8 cellular contexts compared by ENCODE assay signal in genomic region chr7:74231232-74231590, GRCh38. TPM values are rescaled to one million over a fixed set of nuclear protein-coding genes. Genes with fewer than 3 reads are reported as not detected.
DNase-seq lines count a peak whose midpoint lies in the region; ATAC-seq, FAIRE-seq and TF ChIP-seq lines count a peak whose summit lies in the region.

No MANE protein-coding gene starts in this region.

- H3K9me3 Mint-ChIP-seq in activated naive CD8-positive, alpha-beta T cell treated with anti-CD3 and anti-CD28 coated beads, Interleukin-2, amount 10 ng/mL, durations not matched to agents 7 days and 5 days: no peaks in the 10 kb centered on the region

- H3K4me2 ChIP-seq in DOHH2 (ENCODE audit: low read length): peak overlapping the region; percentile 46
- H3K4me2 ChIP-seq in hepatocyte: no peak overlapping the region

- ATAC-seq in HG02943 (IDR thresholded peaks at IDR 0.05; ENCODE audit: low read depth, unreplicated experiment) (peak; percentile 69), gastrocnemius medialis (no peak)
- peak; percentile 41 for ATAC-seq in activated naive CD8-positive, alpha-beta T cell treated with anti-CD3 and anti-CD28 coated beads, Interleukin-2, amount 10 ng/mL, durations not matched to agents 7 days and 5 days (ENCODE audit: low read depth)

- no peak for TF ChIP-seq POLR2A in gastrocnemius medialis (IDR thresholded peaks at IDR 0.05)

- H3K79me2 ChIP-seq in DOHH2 (ENCODE audit: control insufficient read depth, low read length) (peaks cover 24% of the 10 kb centered on the region), hepatocyte (no peaks in the 10 kb centered on the region)

- no peak overlapping the region for H2AFZ ChIP-seq in hepatocyte

- H3K36me3 Mint-ChIP-seq in activated naive CD8-positive, alpha-beta T cell treated with anti-CD3 and anti-CD28 coated beads, Interleukin-2, amount 10 ng/mL, durations not matched to agents 7 days and 5 days: peaks cover 44% of the 10 kb centered on the region

- peak overlapping the region; percentile 21 for H3K4me3 ChIP-seq in DOHH2 (ENCODE audit: low read length)
- H3K4me3 ChIP-seq in A673 (ENCODE audit: low read depth, low read length, poor library complexity, severe bottlenecking): no peak overlapping the region
- no peak overlapping the region for H3K4me3 ChIP-seq in gastrocnemius medialis
- no peak overlapping the region for H3K4me3 ChIP-seq in hepatocyte

- TF ChIP-seq CTCF in DOHH2 (IDR thresholded peaks at IDR 0.05; ENCODE audit: low read depth, low read length, poor library complexity, severe bottlenecking) (no peak), A673 (conservative IDR thresholded peaks at IDR 0.05; ENCODE audit: low read depth, low read length) (no peak), gastrocnemius medialis (IDR thresholded peaks at IDR 0.05 in 4 of 5, conservative IDR thresholded peaks at IDR 0.05 in 1 of 5) (no peak), hepatocyte (IDR thresholded peaks at IDR 0.05; ENCODE audit: poor library complexity) (no peak)

- H3K36me3 ChIP-seq in DOHH2 (ENCODE audit: control insufficient read depth, low read length): peaks cover 88% of the 10 kb centered on the region
- H3K36me3 ChIP-seq in A673 (ENCODE audit: insufficient read depth, low read length, poor library complexity, severe bottlenecking): peaks cover 59% of the 10 kb centered on the region
- H3K36me3 ChIP-seq in gastrocnemius medialis: peaks cover 0 to 50% of the 10 kb centered on the region in 2 donors
- H3K36me3 ChIP-seq in hepatocyte (replicated peaks; ENCODE audit: insufficient read depth, low read depth): no peaks in the 10 kb centered on the region

- CTCF ChIA-PET in A673 (lab: Charles Lee): no interaction called here

- peak; percentile 93 for FAIRE-seq in GM19239 (lab: Jason Lieb, UNC)

- H3K9me2 ChIP-seq in DOHH2 (replicated peaks; ENCODE audit: control insufficient read depth, low read length): no peaks in the 10 kb centered on the region
- H3K9me2 ChIP-seq in hepatocyte (replicated peaks; ENCODE audit: insufficient read depth): no peaks in the 10 kb centered on the region

- 99% methylated on average over 12 of the region's 12 CpGs for WGBS in hepatocyte (ENCODE audit: low lambda C conversion rate, missing lambda C conversion rate)

- H3K4me1 Mint-ChIP-seq in activated naive CD8-positive, alpha-beta T cell treated with anti-CD3 and anti-CD28 coated beads, Interleukin-2, amount 10 ng/mL, durations not matched to agents 7 days and 5 days: peaks cover 18% of the 10 kb centered on the region

- POLR2A ChIA-PET in activated naive CD8-positive, alpha-beta T cell treated with anti-CD3 and anti-CD28 coated beads, Interleukin-2, amount 10 ng/mL, durations not matched to agents 7 days and 5 days (lab: Charles Lee): interaction anchor here (1.0 to 1.3 kb wide), 2 partner anchors 13 to 21 kb away, joined by 4 to 9 read pairs; no protein-coding TSS in a partner anchor
- POLR2A ChIA-PET in A673 (lab: Charles Lee; ENCODE audit: low non-redundant PET): no interaction called here

- intact Hi-C loops in A673 (cut with micrococcal nuclease; ENCODE audit: unreplicated experiment): no loop called here
- intact Hi-C loops in gastrocnemius medialis (cut with DNase I; ENCODE audit: low total_unique reads): no loop called here

- no peaks in the 10 kb centered on the region for H3K27me3 Mint-ChIP-seq in activated naive CD8-positive, alpha-beta T cell treated with anti-CD3 and anti-CD28 coated beads, Interleukin-2, amount 10 ng/mL, durations not matched to agents 7 days and 5 days

- H3K27ac Mint-ChIP-seq in activated naive CD8-positive, alpha-beta T cell treated with anti-CD3 and anti-CD28 coated beads, Interleukin-2, amount 10 ng/mL, durations not matched to agents 7 days and 5 days: peak overlapping the region; percentile 68

- peaks cover 63% of the 10 kb centered on the region for H3F3A ChIP-seq in DOHH2 (ENCODE audit: control insufficient read depth, insufficient read depth)

- H4K20me1 ChIP-seq in DOHH2 (ENCODE audit: control insufficient read depth, insufficient read depth, low read depth, low read length) (peaks cover 8% of the 10 kb centered on the region; the same call in 1 of the 2 replicates), hepatocyte (ENCODE audit: insufficient read depth, poor library complexity, severe bottlenecking) (no peaks in the 10 kb centered on the region)

- in situ Hi-C loops in gastrocnemius medialis (cut with MboI; ENCODE audit: low sequenced_read_pairs in 4 of 4): no loop called here

- peak; percentile 54 for DNase-seq in GM19239 (ENCODE audit: insufficient read length, low spot score)
- no peak for DNase-seq in activated naive CD8-positive, alpha-beta T cell treated with anti-CD3 and anti-CD28 coated beads, Interleukin-2, amount 10 ng/mL, durations not matched to agents 7 days and 5 days
- no peak for DNase-seq in A673 (ENCODE audit: low spot score)
- DNase-seq in gastrocnemius medialis: no peak
- no peak for DNase-seq in hepatocyte (ENCODE audit: low spot score)
- no peak for DNase-seq in NCI-H146 (lab: John Stamatoyannopoulos, UW)

- peaks cover 76% of the 10 kb centered on the region for H3K4me1 ChIP-seq in DOHH2 (ENCODE audit: control insufficient read depth, low read length)
- no peaks in the 10 kb centered on the region for H3K4me1 ChIP-seq in A673 (ENCODE audit: insufficient read depth, low read length, poor library complexity, severe bottlenecking)
- H3K4me1 ChIP-seq in gastrocnemius medialis: no peaks in the 10 kb centered on the region
- peaks cover 12% of the 10 kb centered on the region for H3K4me1 ChIP-seq in hepatocyte (ENCODE audit: insufficient read depth)

- H3K9me3 ChIP-seq in DOHH2 (ENCODE audit: control insufficient read depth, insufficient read depth, low read length) (no peaks in the 10 kb centered on the region), A673 (ENCODE audit: low read depth, low read length, poor library complexity, severe bottlenecking) (no peaks in the 10 kb centered on the region), gastrocnemius medialis (no peaks in the 10 kb centered on the region), hepatocyte (ENCODE audit: low read depth) (no peaks in the 10 kb centered on the region)

- peak overlapping the region; percentile 20 for H3K4me3 Mint-ChIP-seq in activated naive CD8-positive, alpha-beta T cell treated with anti-CD3 and anti-CD28 coated beads, Interleukin-2, amount 10 ng/mL, durations not matched to agents 7 days and 5 days

- H3K27ac ChIP-seq in DOHH2 (ENCODE audit: low read depth, low read length) (peak overlapping the region; percentile 83), A673 (ENCODE audit: low read depth, low read length, poor library complexity, severe bottlenecking) (no peak overlapping the region), gastrocnemius medialis (no peak overlapping the region), hepatocyte (no peak overlapping the region)

- H3K27me3 ChIP-seq in DOHH2 (ENCODE audit: control insufficient read depth, low read length) (no peaks in the 10 kb centered on the region), A673 (replicated peaks; ENCODE audit: insufficient read depth, low read depth, low read length, poor library complexity) (no peaks in the 10 kb centered on the region), gastrocnemius medialis (no peaks in the 10 kb centered on the region), hepatocyte (no peaks in the 10 kb centered on the region)

- BruUV-seq in A673 (replicated peaks; lab: Mats Ljungman, UMichigan): no TSS peak

RNA-seq across cellular contexts. Expression of gene LAT2, which starts 21.4 kb away (rescaled TPM):
- total RNA-seq in activated naive CD8-positive, alpha-beta T cell treated with anti-CD3 and anti-CD28 coated beads, Interleukin-2, amount 10 ng/mL, durations not matched to agents 7 days and 5 days: 10 to 100 TPM; 21.4 to 22.9 TPM
- total RNA-seq in A673 (2021): 0.28 and 0.58 TPM in 2 replicates
- total RNA-seq in gastrocnemius medialis: 1 to 10 TPM; 2.1 to 5.3 (median 3.0) TPM
- 0.43 and 0.72 TPM in 2 replicates for total RNA-seq in hepatocyte
- polyA plus RNA-seq in hepatocyte: 0.66 and 1.2 TPM in 2 replicates

RNA-seq across cellular contexts. Expression of gene RFC2, which starts 23.0 kb away (rescaled TPM):
- 10 to 100 TPM; 53.0 to 56.6 TPM for total RNA-seq in activated naive CD8-positive, alpha-beta T cell treated with anti-CD3 and anti-CD28 coated beads, Interleukin-2, amount 10 ng/mL, durations not matched to agents 7 days and 5 days
- 113 and 125 TPM in 2 replicates for total RNA-seq in A673 (2021)
- 10 to 100 TPM in 3 of 4 donors, 1 to 10 TPM in 1; 8.2 to 15.2 (median 12.7) TPM for total RNA-seq in gastrocnemius medialis
- total RNA-seq in hepatocyte: 14.6 and 16.8 TPM in 2 replicates
- 21.8 and 25.4 TPM in 2 replicates for polyA plus RNA-seq in hepatocyte

RNA-seq across cellular contexts. Expression of gene EIF4H, which starts 57.1 kb away (rescaled TPM):
- 100 to 1,000 TPM; 264 to 270 TPM for total RNA-seq in activated naive CD8-positive, alpha-beta T cell treated with anti-CD3 and anti-CD28 coated beads, Interleukin-2, amount 10 ng/mL, durations not matched to agents 7 days and 5 days
- total RNA-seq in A673 (2021) (432 and 453 TPM in 2 replicates), gastrocnemius medialis (100 to 1,000 TPM; 247 to 430 (median 309) TPM), hepatocyte (208 and 217 TPM in 2 replicates)
- polyA plus RNA-seq in hepatocyte: 178 and 179 TPM in 2 replicates

RNA-seq across cellular contexts. Expression of gene CLIP2, which starts 58.0 kb away (rescaled TPM):
- 1 to 10 TPM; 3.0 to 3.8 TPM for total RNA-seq in activated naive CD8-positive, alpha-beta T cell treated with anti-CD3 and anti-CD28 coated beads, Interleukin-2, amount 10 ng/mL, durations not matched to agents 7 days and 5 days
- total RNA-seq in A673 (2021) (28.9 and 33.3 TPM in 2 replicates), gastrocnemius medialis (10 to 100 TPM in 1 of 4 donors, 1 to 10 TPM in 3; 2.0 to 10.0 (median 4.2) TPM), hepatocyte (28.1 and 28.5 TPM in 2 replicates)
- polyA plus RNA-seq in hepatocyte: 16.8 and 17.9 TPM in 2 replicates

Comparison
In these comparisons a context has a peak if more than half of its experiments do, and no peak if none do; other contexts are left out.
1. ATAC-seq: peak in HG02943 (single experiment) and activated naive CD8-positive, alpha-beta T cell treated with anti-CD3 and anti-CD28 coated beads, Interleukin-2, amount 10 ng/mL, durations not matched to agents 7 days and 5 days (single experiment); none in gastrocnemius medialis (0 of 2).